In genomic region chr16:87392823-87393679, GRCh38 we compare ENCODE assay signal across 8 cellular contexts. TPM values are rescaled to one million over a fixed set of nuclear protein-coding genes. Genes with fewer than 3 reads are reported as not detected.
DNase-seq lines count a peak whose midpoint lies in the region; ATAC-seq, FAIRE-seq and TF ChIP-seq lines count a peak whose summit lies in the region.

No MANE protein-coding gene starts in this region.

- peaks cover 4% of the 10 kb centered on the region for H3K36me3 Mint-ChIP-seq in neural progenitor cell

- H3K9ac ChIP-seq in neural progenitor cell, result peak overlapping the region; percentile 41

- TF ChIP-seq CTCF in A673 (conservative IDR thresholded peaks at IDR 0.05; ENCODE audit: low read depth, low read length) (peak; percentile 50), neural progenitor cell (IDR thresholded peaks at IDR 0.05) (peak; percentile 41)

- peaks cover 15% of the 10 kb centered on the region for H3F3A ChIP-seq in neural progenitor cell (ENCODE audit: low read depth)

- peak; percentile 13 for FAIRE-seq in GM12891 (lab: Jason Lieb, UNC)

- H3K36me3 ChIP-seq in A673 (ENCODE audit: insufficient read depth, low read length, poor library complexity, severe bottlenecking), result no peaks in the 10 kb centered on the region
- H3K36me3 ChIP-seq in neural progenitor cell, result no peaks in the 10 kb centered on the region

- ATAC-seq in HG03039 (IDR thresholded peaks at IDR 0.05; ENCODE audit: unreplicated experiment), result no peak

- CTCF ChIA-PET in A673 (lab: Charles Lee), result no interaction called here

- TSS peak; percentile 57 for BruUV-seq in A673 (replicated peaks; lab: Mats Ljungman, UMichigan)

- peak overlapping the region; percentile 95 for H3K4me3 Mint-ChIP-seq in neural progenitor cell

- intact Hi-C loops in A673 (cut with micrococcal nuclease; ENCODE audit: unreplicated experiment), result loop anchor here (10.0 kb wide), 1 partner anchor 242 kb away; no protein-coding TSS in a partner anchor

- no peak for TF ChIP-seq POLR2A in GM12891 (IDR thresholded peaks at IDR 0.05; ENCODE audit: low read depth, low read length)

- POLR2A ChIA-PET in A673 (lab: Charles Lee; ENCODE audit: low non-redundant PET), result interaction anchor here (0.6 to 1.2 kb wide), 2 partner anchors 9 to 497 kb away, joined by 4 read pairs; no protein-coding TSS in a partner anchor

- H3K27ac ChIP-seq in A673 (ENCODE audit: low read depth, low read length, poor library complexity, severe bottlenecking) (peak overlapping the region; percentile 98), neural progenitor cell (no peak overlapping the region)

- H3K9me3 ChIP-seq in A673 (ENCODE audit: low read depth, low read length, poor library complexity, severe bottlenecking), result no peaks in the 10 kb centered on the region
- no peaks in the 10 kb centered on the region for H3K9me3 ChIP-seq in neural progenitor cell (ENCODE audit: low read depth)

- H3K27me3 ChIP-seq in A673 (replicated peaks; ENCODE audit: insufficient read depth, low read depth, low read length, poor library complexity) (no peaks in the 10 kb centered on the region), neural progenitor cell (no peaks in the 10 kb centered on the region)

- H3K4me3 ChIP-seq in A673 (ENCODE audit: low read depth, low read length, poor library complexity, severe bottlenecking) (peak overlapping the region; percentile 81), neural progenitor cell (peak overlapping the region; percentile 68)

- peaks cover 34% of the 10 kb centered on the region for H3K4me1 ChIP-seq in A673 (ENCODE audit: insufficient read depth, low read length, poor library complexity, severe bottlenecking)
- peaks cover 9% of the 10 kb centered on the region for H3K4me1 ChIP-seq in neural progenitor cell

- peaks cover 53% of the 10 kb centered on the region for H3K79me2 ChIP-seq in neural progenitor cell (ENCODE audit: low read depth)

- no peaks in the 10 kb centered on the region for H3K9me3 Mint-ChIP-seq in neural progenitor cell

- peaks cover 36% of the 10 kb centered on the region for H3K4me1 Mint-ChIP-seq in neural progenitor cell

- H3K27me3 Mint-ChIP-seq in neural progenitor cell (ENCODE audit: insufficient read depth, low read depth), result peaks cover 2% of the 10 kb centered on the region

- peaks cover 33% of the 10 kb centered on the region for H4K20me1 ChIP-seq in neural progenitor cell (ENCODE audit: low read depth)

- H2AFZ ChIP-seq in neural progenitor cell (replicated peaks), result no peak overlapping the region

- peak overlapping the region; percentile 57 for H3K27ac Mint-ChIP-seq in neural progenitor cell

- peak overlapping the region; percentile 97 for H3K4me2 ChIP-seq in neural progenitor cell

- DNase-seq in A673 (ENCODE audit: low spot score), result peak; percentile 49
- no peak for DNase-seq in GM12891 (ENCODE audit: insufficient read length, low spot score)
- peak; percentile 38 to 45 for DNase-seq in NOMO-1 (lab: John Stamatoyannopoulos, UW; ENCODE audit: unreplicated experiment in 2 of 2)
- DNase-seq in activated gamma-delta T cell (lab: John Stamatoyannopoulos, UW), result peak; percentile 40
- DNase-seq in germinal center (ENCODE audit: low spot score), result peak; percentile 38
- peak; percentile 68 for DNase-seq in neural progenitor cell (ENCODE audit: low spot score)
- no peak for DNase-seq in COLO829 (ENCODE audit: low spot score)

TF ChIP-seq in GM12891, 5 proteins besides CTCF, POLR2A, EP300 and RAD21:
- 0 out of 2 replicates have a peak, but pooled peaks have one; percentile 7 for TF ChIP-seq SPI1 (IDR thresholded peaks at IDR 0.05; ENCODE audit: low read depth, low read length)
- TF ChIP-seq TAF1 (IDR thresholded peaks at IDR 0.05; ENCODE audit: low read depth, low read length), result 0 out of 2 replicates have a peak, but pooled peaks have one; percentile 30
- TF ChIP-seq POLR2AphosphoS5 (IDR thresholded peaks at IDR 0.05; ENCODE audit: low read depth, low read length), result no peak

RNA-seq across cellular contexts. Expression of gene MAP1LC3B, which starts 0.9 kb away (rescaled TPM):
- total RNA-seq in A673 (2021) (68.6 and 74.7 TPM in 2 replicates), neural progenitor cell (ENCODE audit: low replicate concordance) (32.5 and 39.1 TPM in 2 replicates)
- polyA plus RNA-seq in GM12891 (2012; ENCODE audit: low read depth, missing spikeins), result 31.3 TPM

RNA-seq across cellular contexts. Expression of gene FBXO31, which starts 9.5 kb away (rescaled TPM):
- 32.2 and 34.3 TPM in 2 replicates for total RNA-seq in A673 (2021)
- 15.3 TPM for polyA plus RNA-seq in GM12891 (2012; ENCODE audit: low read depth, missing spikeins)
- 5.8 and 19.8 TPM in 2 replicates for total RNA-seq in neural progenitor cell (ENCODE audit: low replicate concordance)

Comparison
In these comparisons a context has a peak if more than half of its experiments do, and no peak if none do; other contexts are left out.
1. DNase-seq: peak in A673 (single experiment), NOMO-1 (2 of 2), activated gamma-delta T cell (single experiment), germinal center (single experiment) and neural progenitor cell (single experiment); none in GM12891 (single experiment) and COLO829 (single experiment).